Comparison of ENCODE assay signal across 1 cellular context in the genomic region with DNA sequence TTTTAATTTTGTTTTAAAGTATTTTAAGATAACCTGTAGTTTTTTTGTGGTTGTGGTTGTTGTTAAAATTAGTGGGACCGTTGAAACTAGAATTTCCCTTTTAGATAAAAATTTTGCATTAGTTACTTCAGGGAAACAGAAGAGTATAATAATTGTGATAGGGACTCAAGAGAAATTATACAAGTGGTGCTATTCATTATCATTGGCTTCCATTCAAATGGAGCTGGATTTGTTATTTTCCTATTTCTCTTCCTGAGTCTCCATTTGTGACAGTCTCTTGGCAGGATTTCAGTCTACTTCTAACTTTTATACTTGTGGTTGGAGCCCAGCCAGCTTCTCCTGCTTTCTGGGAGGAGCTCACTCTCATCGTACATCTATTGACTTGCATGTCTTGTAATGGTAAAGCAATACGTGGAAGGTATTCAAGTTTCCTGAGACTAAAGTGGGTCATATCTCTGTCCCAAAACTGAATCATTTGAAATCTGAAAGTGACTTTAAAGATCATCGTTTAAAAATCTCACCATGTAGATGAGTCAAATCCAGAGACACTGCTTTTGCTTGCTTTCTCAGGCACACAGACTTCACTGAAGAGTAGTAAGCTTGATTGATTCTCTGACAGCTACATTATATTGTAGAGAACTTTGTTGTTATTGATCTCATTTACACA.
TF ChIP-seq lines count a peak whose summit lies in the region.

No MANE protein-coding gene starts in this region.

TF ChIP-seq in GM23338, 12 proteins besides CTCF, POLR2A, EP300 and RAD21 (continued from another document):
- no peak for TF ChIP-seq ZNF331 (CRISPR knock-in tag; IDR thresholded peaks at IDR 0.05; ENCODE audit: low read depth)
- TF ChIP-seq, protein P1, sequence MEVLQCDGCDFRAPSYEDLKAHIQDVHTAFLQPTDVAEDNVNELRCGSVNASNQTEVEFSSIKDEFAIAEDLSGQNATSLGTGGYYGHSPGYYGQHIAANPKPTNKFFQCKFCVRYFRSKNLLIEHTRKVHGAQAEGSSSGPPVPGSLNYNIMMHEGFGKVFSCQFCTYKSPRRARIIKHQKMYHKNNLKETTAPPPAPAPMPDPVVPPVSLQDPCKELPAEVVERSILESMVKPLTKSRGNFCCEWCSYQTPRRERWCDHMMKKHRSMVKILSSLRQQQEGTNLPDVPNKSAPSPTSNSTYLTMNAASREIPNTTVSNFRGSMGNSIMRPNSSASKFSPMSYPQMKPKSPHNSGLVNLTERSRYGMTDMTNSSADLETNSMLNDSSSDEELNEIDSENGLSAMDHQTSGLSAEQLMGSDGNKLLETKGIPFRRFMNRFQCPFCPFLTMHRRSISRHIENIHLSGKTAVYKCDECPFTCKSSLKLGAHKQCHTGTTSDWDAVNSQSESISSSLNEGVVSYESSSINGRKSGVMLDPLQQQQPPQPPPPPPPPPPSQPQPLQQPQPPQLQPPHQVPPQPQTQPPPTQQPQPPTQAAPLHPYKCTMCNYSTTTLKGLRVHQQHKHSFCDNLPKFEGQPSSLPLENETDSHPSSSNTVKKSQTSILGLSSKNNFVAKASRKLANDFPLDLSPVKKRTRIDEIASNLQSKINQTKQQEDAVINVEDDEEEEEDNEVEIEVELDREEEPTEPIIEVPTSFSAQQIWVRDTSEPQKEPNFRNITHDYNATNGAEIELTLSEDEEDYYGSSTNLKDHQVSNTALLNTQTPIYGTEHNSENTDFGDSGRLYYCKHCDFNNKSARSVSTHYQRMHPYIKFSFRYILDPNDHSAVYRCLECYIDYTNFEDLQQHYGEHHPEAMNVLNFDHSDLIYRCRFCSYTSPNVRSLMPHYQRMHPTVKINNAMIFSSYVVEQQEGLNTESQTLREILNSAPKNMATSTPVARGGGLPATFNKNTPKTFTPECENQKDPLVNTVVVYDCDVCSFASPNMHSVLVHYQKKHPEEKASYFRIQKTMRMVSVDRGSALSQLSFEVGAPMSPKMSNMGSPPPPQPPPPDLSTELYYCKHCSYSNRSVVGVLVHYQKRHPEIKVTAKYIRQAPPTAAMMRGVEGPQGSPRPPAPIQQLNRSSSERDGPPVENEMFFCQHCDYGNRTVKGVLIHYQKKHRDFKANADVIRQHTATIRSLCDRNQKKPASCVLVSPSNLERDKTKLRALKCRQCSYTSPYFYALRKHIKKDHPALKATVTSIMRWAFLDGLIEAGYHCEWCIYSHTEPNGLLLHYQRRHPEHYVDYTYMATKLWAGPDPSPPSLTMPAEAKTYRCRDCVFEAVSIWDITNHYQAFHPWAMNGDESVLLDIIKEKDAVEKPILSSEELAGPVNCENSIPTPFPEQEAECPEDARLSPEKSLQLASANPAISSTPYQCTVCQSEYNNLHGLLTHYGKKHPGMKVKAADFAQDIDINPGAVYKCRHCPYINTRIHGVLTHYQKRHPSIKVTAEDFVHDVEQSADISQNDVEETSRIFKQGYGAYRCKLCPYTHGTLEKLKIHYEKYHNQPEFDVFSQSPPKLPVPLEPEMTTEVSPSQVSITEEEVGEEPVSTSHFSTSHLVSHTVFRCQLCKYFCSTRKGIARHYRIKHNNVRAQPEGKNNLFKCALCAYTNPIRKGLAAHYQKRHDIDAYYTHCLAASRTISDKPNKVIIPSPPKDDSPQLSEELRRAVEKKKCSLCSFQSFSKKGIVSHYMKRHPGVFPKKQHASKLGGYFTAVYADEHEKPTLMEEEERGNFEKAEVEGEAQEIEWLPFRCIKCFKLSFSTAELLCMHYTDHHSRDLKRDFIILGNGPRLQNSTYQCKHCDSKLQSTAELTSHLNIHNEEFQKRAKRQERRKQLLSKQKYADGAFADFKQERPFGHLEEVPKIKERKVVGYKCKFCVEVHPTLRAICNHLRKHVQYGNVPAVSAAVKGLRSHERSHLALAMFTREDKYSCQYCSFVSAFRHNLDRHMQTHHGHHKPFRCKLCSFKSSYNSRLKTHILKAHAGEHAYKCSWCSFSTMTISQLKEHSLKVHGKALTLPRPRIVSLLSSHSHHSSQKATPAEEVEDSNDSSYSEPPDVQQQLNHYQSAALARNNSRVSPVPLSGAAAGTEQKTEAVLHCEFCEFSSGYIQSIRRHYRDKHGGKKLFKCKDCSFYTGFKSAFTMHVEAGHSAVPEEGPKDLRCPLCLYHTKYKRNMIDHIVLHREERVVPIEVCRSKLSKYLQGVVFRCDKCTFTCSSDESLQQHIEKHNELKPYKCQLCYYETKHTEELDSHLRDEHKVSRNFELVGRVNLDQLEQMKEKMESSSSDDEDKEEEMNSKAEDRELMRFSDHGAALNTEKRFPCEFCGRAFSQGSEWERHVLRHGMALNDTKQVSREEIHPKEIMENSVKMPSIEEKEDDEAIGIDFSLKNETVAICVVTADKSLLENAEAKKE (CRISPR knock-in tag; IDR thresholded peaks at IDR 0.05) = no peak
- TF ChIP-seq POLR2AphosphoS5 (IDR thresholded peaks at IDR 0.05; ENCODE audit: low read depth) = no peak
- TF ChIP-seq EZH2 (IDR thresholded peaks at IDR 0.05; ENCODE audit: low read depth, unreplicated experiment) = no peak
TF ChIP-seq in GM23338: peak in this region for 0.
